ENCODE assay signal across 9 cellular contexts in genomic region chr22:23762866-23763578, GRCh38. TPM values are rescaled to one million over a fixed set of nuclear protein-coding genes. Genes with fewer than 3 reads are reported as not detected.
A peak's percentile ranks its signal among the peaks of the same experiment; 100 is the strongest.
DNase-seq lines count a peak whose midpoint lies in the region; TF ChIP-seq lines count a peak whose summit lies in the region.
"Had no signal": no experiment of that assay in that cellular context is flagged by ENCODE, and none has a peak within 500 bp of the region (broad histone marks: within the 10 kb centered on the region; RNA-seq: fewer than 3 reads in every experiment).

Gene C22orf15, plus strand, starts transcription at chr22:23762990. Its CDS starts 317 bp downstream, at chr22:23763307.

- intact Hi-C loops in spleen (cut with DNase I; ENCODE audit: low total_unique reads) = no loop called here
- intact Hi-C loops in posterior vena cava (cut with DNase I) = loop anchor here in 1 of 2 donors (10.0 kb wide), 1 partner anchor 218 kb away; no protein-coding TSS in a partner anchor

- DNase-seq in DMS153 treated with DMSO at 0.1 percent for 48 hours (lab: John Stamatoyannopoulos, UW; ENCODE audit: unreplicated experiment) (peak; percentile 34), DMS153 (lab: John Stamatoyannopoulos, UW) (no peak), SK-N-SH (peak; percentile 19), fibroblast of lung (ENCODE audit: low read depth in 2 of 2) (peak in 1 of 2 donors; percentile 47), spleen (no peak), OCI-M2 (lab: John Stamatoyannopoulos, UW; ENCODE audit: unreplicated experiment) (no peak), posterior vena cava (ENCODE audit: low spot score) (no peak)
- DNase-seq in effector CD4-positive, alpha-beta T cell = no peak
- DNase-seq: 8988T had no signal

- H3K9me2 ChIP-seq in SK-N-SH = no peaks in the 10 kb centered on the region

- H3K4me1 ChIP-seq in SK-N-SH (ENCODE audit: control insufficient read depth in 1 of 2, insufficient read depth in 2 of 2, low read depth in 1 of 2, low read length in 1 of 2) = peaks cover 7% of the 10 kb centered on the region in 2 experiments; a peak in 2 of 4 replicates
- H3K4me1 ChIP-seq in fibroblast of lung (ENCODE audit: control insufficient read depth, extremely low read depth, insufficient read depth, low read length) = no peaks in the 10 kb centered on the region
- H3K4me1 ChIP-seq in spleen = peaks cover 31 to 70% (median 46%) of the 10 kb centered on the region in 6 donors

- H3K79me2 ChIP-seq in SK-N-SH (ENCODE audit: insufficient read depth) (peaks cover 9% of the 10 kb centered on the region; the same call in 1 of the 2 replicates), fibroblast of lung (ENCODE audit: control insufficient read depth, insufficient read depth, low read length) (no peaks in the 10 kb centered on the region)

- H3K36me3 ChIP-seq in SK-N-SH (replicated peaks in 1 of 2; ENCODE audit: control insufficient read depth in 1 of 2, insufficient read depth in 2 of 2, low read length in 1 of 2) = no peaks in the 10 kb centered on the region
- no peaks in the 10 kb centered on the region for H3K36me3 ChIP-seq in fibroblast of lung (ENCODE audit: control insufficient read depth, insufficient read depth, low read length)
- H3K36me3 ChIP-seq in spleen = peaks cover 0 to 19% (median 0%) of the 10 kb centered on the region in 6 donors

- 84% methylated on average over 17 of the region's 23 CpGs for WGBS in SK-N-SH (ENCODE audit: low lambda C conversion rate)
- WGBS in spleen, 5 donors = 17 to 41% (median 25%) methylated on average over 17 to 23 of the region's 23 CpGs

- H3K4me2 ChIP-seq in SK-N-SH = peak within 1 kb of the TSS; percentile 51
- peak within 1 kb of the TSS; percentile 48 for H3K4me2 ChIP-seq in fibroblast of lung (ENCODE audit: extremely low read depth, insufficient read depth, low read length)

- no peak for TF ChIP-seq RAD21 in SK-N-SH (IDR thresholded peaks at IDR 0.05; ENCODE audit: low read length)

- H4K20me1 ChIP-seq in SK-N-SH (ENCODE audit: insufficient read depth) (no peaks in the 10 kb centered on the region), fibroblast of lung (ENCODE audit: control insufficient read depth, extremely low read depth, insufficient read depth, low read length) (no peaks in the 10 kb centered on the region)

- H2AFZ ChIP-seq in SK-N-SH (ENCODE audit: low read depth) (0 out of 2 replicates have a peak within 1 kb of the TSS, but pooled peaks have one; percentile 45), fibroblast of lung (ENCODE audit: low read length) (peak within 1 kb of the TSS; percentile 48)

- no peak within 1 kb of the TSS for H3K4me3 ChIP-seq in SK-N-SH (ENCODE audit: low read depth in 2 of 2, low read length in 1 of 2)
- H3K4me3 ChIP-seq in fibroblast of lung (replicated peaks in 1 of 4; ENCODE audit: control extremely low read depth in 1 of 4, insufficient read depth in 1 of 4, low read depth in 3 of 4, low read length in 4 of 4) = peak within 1 kb of the TSS in 2 of 4 experiments; percentile 9 to 35
- H3K4me3 ChIP-seq in spleen = peak within 1 kb of the TSS in 7 of 8 donors; percentile 9 to 61 (median 34)

- H3F3A ChIP-seq in SK-N-SH (replicated peaks; ENCODE audit: insufficient read depth) = no peaks in the 10 kb centered on the region

- H3K27ac ChIP-seq in SK-N-SH (ENCODE audit: low read depth in 2 of 2, low read length in 1 of 2) = no peak within 1 kb of the TSS
- no peak within 1 kb of the TSS for H3K27ac ChIP-seq in fibroblast of lung (ENCODE audit: insufficient read depth, low read length)
- peak within 1 kb of the TSS; percentile 13 to 71 (median 51) for H3K27ac ChIP-seq in spleen

- CTCF ChIA-PET in SK-N-SH (lab: Yijun Ruan, JAX) = interaction anchor here (1.5 to 14.9 kb wide), 2 partner anchors 8 to 85 kb away, joined by 3 to 277 read pairs; no protein-coding TSS in a partner anchor

- H3K9me3 ChIP-seq in SK-N-SH (no peaks in the 10 kb centered on the region), fibroblast of lung (ENCODE audit: control insufficient read depth, insufficient read depth, low read depth, low read length) (no peaks in the 10 kb centered on the region), spleen (no peaks in the 10 kb centered on the region)

- H3K27me3 ChIP-seq in SK-N-SH (ENCODE audit: insufficient read depth) (no peaks in the 10 kb centered on the region), fibroblast of lung (ENCODE audit: control insufficient read depth, insufficient read depth, low read length) (no peaks in the 10 kb centered on the region), spleen (replicated peaks in 1 of 7) (no peaks in the 10 kb centered on the region)

- POLR2A ChIA-PET in SK-N-SH (lab: Yijun Ruan, JAX) = interaction anchor here (0.5 kb wide), 1 partner anchor 15 kb away, joined by 3 read pairs; no protein-coding TSS in a partner anchor

- no peak for TF ChIP-seq POLR2A in spleen (IDR thresholded peaks at IDR 0.05)

- H3K9ac ChIP-seq in SK-N-SH (no peak within 1 kb of the TSS), fibroblast of lung (ENCODE audit: insufficient read depth, low read length) (no peak within 1 kb of the TSS)

- TF ChIP-seq EP300 in SK-N-SH (IDR thresholded peaks at IDR 0.05; ENCODE audit: borderline replicate concordance in 1 of 2, low read depth in 1 of 2, low read length in 1 of 2) = no peak

- TF ChIP-seq CTCF in SK-N-SH (IDR thresholded peaks at IDR 0.05) (no peak), fibroblast of lung (conservative IDR thresholded peaks at IDR 0.05 in 1 of 2, IDR thresholded peaks at IDR 0.05 in 1 of 2; ENCODE audit: low read depth in 1 of 2, low read length in 2 of 2) (no peak), spleen (IDR thresholded peaks at IDR 0.05 in 8 of 11, conservative IDR thresholded peaks at IDR 0.05 in 3 of 11) (no peak)

TF ChIP-seq in SK-N-SH, 30 proteins besides CTCF, POLR2A, EP300 and RAD21:
- no peak for TF ChIP-seq EZH2phosphoT487 (IDR thresholded peaks at IDR 0.05; ENCODE audit: borderline replicate concordance, low read depth)
- TF ChIP-seq RXRA (IDR thresholded peaks at IDR 0.05; ENCODE audit: borderline replicate concordance, low read depth) = no peak
- no peak for TF ChIP-seq MXI1 (IDR thresholded peaks at IDR 0.05; ENCODE audit: low read depth, low read length)
- TF ChIP-seq SMC3 (IDR thresholded peaks at IDR 0.05; ENCODE audit: low read depth, low read length) = no peak
- TF ChIP-seq PBX3 (IDR thresholded peaks at IDR 0.05) = no peak
- TF ChIP-seq GABPA (IDR thresholded peaks at IDR 0.05; ENCODE audit: low read depth) = no peak
- no peak for TF ChIP-seq SIN3A (IDR thresholded peaks at IDR 0.05; ENCODE audit: borderline replicate concordance, low read depth, low read length)
- no peak for TF ChIP-seq RFX5 (IDR thresholded peaks at IDR 0.05; ENCODE audit: low read length)
- TF ChIP-seq USF1 (IDR thresholded peaks at IDR 0.05; ENCODE audit: borderline replicate concordance, low read depth) = no peak
TF ChIP-seq in SK-N-SH: peak in this region for 0.

RNA-seq across cellular contexts. Expression of gene C22orf15, which starts in this region (rescaled TPM):
- polyA plus RNA-seq in SK-N-SH (2012; rRNA removed) = 1.6 and 2.5 TPM in 2 replicates
- 0.80 and 1.2 TPM in 2 replicates for polyA plus RNA-seq in SK-N-SH (2012; cell fraction: cytosol; rRNA removed)
- polyA plus RNA-seq in SK-N-SH (2012; cell fraction: nucleus; rRNA removed) = 6.0 and 8.1 TPM in 2 replicates
- 2.5 and 3.9 TPM in 2 replicates for total RNA-seq in fibroblast of lung
- 0.71 and 1.4 TPM in 2 replicates for polyA plus RNA-seq in fibroblast of lung
- polyA plus RNA-seq in fibroblast of lung (2012) = 1.4 and 1.7 TPM in 2 replicates
- polyA minus RNA-seq in fibroblast of lung (ENCODE audit: low replicate concordance) = 0.93 and 0.94 TPM in 2 replicates
- under 1 TPM in 4 of 7 donors, not detected in 3; 0.44 to 0.97 (median 0.76) TPM for total RNA-seq in spleen
- 1 to 10 TPM in 1 of 3 donors, under 1 TPM in 2; 0.29 to 1.4 (median 0.59) TPM for polyA plus RNA-seq in spleen
- total RNA-seq in posterior vena cava = not detected

Comparison
In these comparisons a context has a peak if more than half of its experiments do, and no peak if none do; other contexts are left out.
1. DNase-seq: peak in DMS153 treated with DMSO at 0.1 percent for 48 hours (single experiment) and SK-N-SH (single experiment); none in DMS153 (single experiment), spleen (single experiment), OCI-M2 (single experiment), posterior vena cava (single experiment) and effector CD4-positive, alpha-beta T cell (single experiment).
2. H3K27ac ChIP-seq: peak in spleen (8 of 8); none in SK-N-SH (0 of 2) and fibroblast of lung (single experiment).
3. H3K4me3 ChIP-seq: peak in spleen (7 of 8); none in SK-N-SH (0 of 2).